ENCODE assay signal across 8 cellular contexts in genomic region chr5:134004626-134005414, GRCh38. TPM values are rescaled to one million over a fixed set of nuclear protein-coding genes. Genes with fewer than 3 reads are reported as not detected.
DNase-seq lines count a peak whose midpoint lies in the region; ATAC-seq and TF ChIP-seq lines count a peak whose summit lies in the region.

A gene with protein sequence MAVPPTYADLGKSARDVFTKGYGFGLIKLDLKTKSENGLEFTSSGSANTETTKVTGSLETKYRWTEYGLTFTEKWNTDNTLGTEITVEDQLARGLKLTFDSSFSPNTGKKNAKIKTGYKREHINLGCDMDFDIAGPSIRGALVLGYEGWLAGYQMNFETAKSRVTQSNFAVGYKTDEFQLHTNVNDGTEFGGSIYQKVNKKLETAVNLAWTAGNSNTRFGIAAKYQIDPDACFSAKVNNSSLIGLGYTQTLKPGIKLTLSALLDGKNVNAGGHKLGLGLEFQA (minus strand): TSS chr5:134004975. CDS start chr5:133993012, 11,963 bp downstream.

- no peaks in the 10 kb centered on the region for H3K27me3 Mint-ChIP-seq in activated CD8-positive, alpha-beta T cell treated with anti-CD3 and anti-CD28 coated beads, Interleukin-2, amount 10 ng/mL, durations not matched to agents 7 days and 5 days (ENCODE audit: low read depth)

- in situ Hi-C loops in GM18951 (cut with MboI; ENCODE audit: low sequenced_read_pairs, unreplicated experiment) = no loop called here

- no peaks in the 10 kb centered on the region for H3K9me3 Mint-ChIP-seq in activated CD8-positive, alpha-beta T cell treated with anti-CD3 and anti-CD28 coated beads, Interleukin-2, amount 10 ng/mL, durations not matched to agents 7 days and 5 days (ENCODE audit: insufficient read depth)

- TF ChIP-seq POLR2A in GM18951 (IDR thresholded peaks at IDR 0.05; ENCODE audit: extremely low read depth, insufficient read depth, insufficient read length) = peak; percentile 66

- H3K36me3 Mint-ChIP-seq in activated CD8-positive, alpha-beta T cell treated with anti-CD3 and anti-CD28 coated beads, Interleukin-2, amount 10 ng/mL, durations not matched to agents 7 days and 5 days (ENCODE audit: low read depth) = peaks cover 34% of the 10 kb centered on the region

- POLR2A ChIA-PET in activated CD8-positive, alpha-beta T cell treated with anti-CD3 and anti-CD28 coated beads, Interleukin-2, amount 10 ng/mL, durations not matched to agents 7 days and 5 days (lab: Charles Lee) = interaction anchor here (0.9 to 1.4 kb wide), 4 partner anchors 38 to 221 kb away, joined by 3 to 7 read pairs (median 4); partner anchors contain the start of gene PPP2CA

- peak within 1 kb of the TSS; percentile 98 for H3K27ac Mint-ChIP-seq in activated CD8-positive, alpha-beta T cell treated with anti-CD3 and anti-CD28 coated beads, Interleukin-2, amount 10 ng/mL, durations not matched to agents 7 days and 5 days

- H3K4me1 Mint-ChIP-seq in activated CD8-positive, alpha-beta T cell treated with anti-CD3 and anti-CD28 coated beads, Interleukin-2, amount 10 ng/mL, durations not matched to agents 7 days and 5 days (ENCODE audit: low read depth) = peaks cover 46% of the 10 kb centered on the region

- peak; percentile 74 for ATAC-seq in HG03175 (IDR thresholded peaks at IDR 0.05; ENCODE audit: unreplicated experiment)
- peak; percentile 83 for ATAC-seq in activated CD8-positive, alpha-beta T cell treated with anti-CD3 and anti-CD28 coated beads, Interleukin-2, amount 10 ng/mL, durations not matched to agents 7 days and 5 days

- CTCF ChIA-PET in activated CD8-positive, alpha-beta T cell treated with anti-CD3 and anti-CD28 coated beads, Interleukin-2, amount 10 ng/mL, durations not matched to agents 7 days and 5 days (lab: Charles Lee) = interaction anchor here (0.7 to 4.4 kb wide), 6 partner anchors 8 to 135 kb away, joined by 3 to 38 read pairs (median 6); no protein-coding TSS in a partner anchor

- DNase-seq in AML-193 (lab: John Stamatoyannopoulos, UW) (peak; percentile 59 to 68), NCI-H526 treated with DMSO at 0.1 percent for 48 hours (lab: John Stamatoyannopoulos, UW) (peak; percentile 62), medulla oblongata (ENCODE audit: extremely low spot score) (peak; percentile 85)
- peak; percentile 92 for DNase-seq in activated CD8-positive, alpha-beta T cell treated with anti-CD3 and anti-CD28 coated beads, Interleukin-2, amount 10 ng/mL, durations not matched to agents 7 days and 5 days
- peak; percentile 87 for DNase-seq in effector CD4-positive, alpha-beta T cell
- DNase-seq in stimulated activated CD8-positive, alpha-beta memory T cell treated with anti-CD3 and anti-CD28 coated beads, Interleukin-12 subunit alpha, Interleukin-12 subunit beta, amount 100 ng/mL, for 24 hours (ENCODE audit: extremely low read depth) = peak; percentile 49

- H3K4me3 Mint-ChIP-seq in activated CD8-positive, alpha-beta T cell treated with anti-CD3 and anti-CD28 coated beads, Interleukin-2, amount 10 ng/mL, durations not matched to agents 7 days and 5 days = peak within 1 kb of the TSS; percentile 92

RNA-seq across cellular contexts. Expression of the gene that starts here (rescaled TPM):
- total RNA-seq in activated CD8-positive, alpha-beta T cell treated with anti-CD3 and anti-CD28 coated beads, Interleukin-2, amount 10 ng/mL, durations not matched to agents 7 days and 5 days = 100 to 1,000 TPM; 250 to 259 TPM

Comparison
In these comparisons a context has a peak if more than half of its experiments do, and no peak if none do; other contexts are left out.
1. Peak in every context shown above with its lines: DNase-seq and ATAC-seq.